1 cellular context compared by ENCODE assay signal in the genomic region with DNA sequence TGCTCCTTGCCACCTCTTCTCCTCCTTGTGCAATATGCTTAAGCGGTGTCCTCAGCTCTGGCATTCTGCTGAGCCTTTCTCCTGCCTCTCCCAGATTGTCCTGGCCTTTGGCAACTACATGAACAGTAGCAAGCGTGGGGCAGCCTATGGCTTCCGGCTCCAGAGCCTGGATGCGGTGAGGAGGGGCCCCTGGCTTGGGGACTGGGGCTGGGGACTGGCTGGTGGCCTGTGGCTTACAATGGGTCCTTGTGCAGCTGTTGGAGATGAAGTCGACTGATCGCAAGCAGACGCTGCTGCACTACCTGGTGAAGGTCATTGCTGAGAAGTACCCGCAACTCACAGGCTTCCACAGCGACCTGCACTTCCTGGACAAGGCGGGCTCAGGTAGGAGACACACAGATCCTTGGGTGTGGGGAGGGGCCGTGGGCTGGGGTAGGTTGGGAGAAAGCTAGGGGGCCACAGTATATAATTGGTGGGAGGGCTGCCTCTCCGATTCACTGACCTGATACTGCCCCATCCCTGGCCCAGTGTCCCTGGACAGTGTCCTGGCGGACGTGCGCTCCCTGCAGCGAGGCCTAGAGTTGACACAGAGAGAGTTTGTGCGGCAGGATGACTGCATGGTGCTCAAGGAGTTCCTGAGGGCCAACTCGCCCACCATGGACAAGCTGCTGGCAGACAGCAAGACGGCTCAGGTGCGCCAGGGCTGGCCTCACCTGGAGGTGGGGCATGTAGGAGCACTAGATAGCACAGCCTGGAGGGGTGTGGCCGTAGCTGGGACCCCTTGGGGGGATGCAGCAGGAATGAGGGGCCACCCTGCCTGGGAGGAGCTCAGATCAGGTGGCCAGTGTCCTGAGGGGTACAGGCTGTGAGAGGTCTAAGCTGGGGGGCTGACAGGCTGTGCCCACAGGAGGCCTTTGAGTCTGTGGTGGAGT.
TF ChIP-seq lines count a peak whose summit lies in the region.

No MANE protein-coding gene starts in this region.

TF ChIP-seq in A549, 52 proteins besides CTCF, POLR2A, EP300 and RAD21:
- TF ChIP-seq TFCP2L1 (CRISPR knock-in tag; IDR thresholded peaks at IDR 0.05) (no peak), HOXA7 (CRISPR knock-in tag; IDR thresholded peaks at IDR 0.05) (no peak), GATA3 (IDR thresholded peaks at IDR 0.05; ENCODE audit: borderline replicate concordance) (no peak), BCL3 (IDR thresholded peaks at IDR 0.05) (no peak), ZSCAN20 (CRISPR knock-in tag; IDR thresholded peaks at IDR 0.05) (no peak), ZNF302 (CRISPR knock-in tag; IDR thresholded peaks at IDR 0.05) (no peak)
- TF ChIP-seq, protein P1, sequence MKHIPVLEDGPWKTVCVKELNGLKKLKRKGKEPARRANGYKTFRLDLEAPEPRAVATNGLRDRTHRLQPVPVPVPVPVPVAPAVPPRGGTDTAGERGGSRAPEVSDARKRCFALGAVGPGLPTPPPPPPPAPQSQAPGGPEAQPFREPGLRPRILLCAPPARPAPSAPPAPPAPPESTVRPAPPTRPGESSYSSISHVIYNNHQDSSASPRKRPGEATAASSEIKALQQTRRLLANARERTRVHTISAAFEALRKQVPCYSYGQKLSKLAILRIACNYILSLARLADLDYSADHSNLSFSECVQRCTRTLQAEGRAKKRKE (CRISPR knock-in tag; IDR thresholded peaks at IDR 0.05; ENCODE audit: low read depth), result no peak
- TF ChIP-seq, protein P2, sequence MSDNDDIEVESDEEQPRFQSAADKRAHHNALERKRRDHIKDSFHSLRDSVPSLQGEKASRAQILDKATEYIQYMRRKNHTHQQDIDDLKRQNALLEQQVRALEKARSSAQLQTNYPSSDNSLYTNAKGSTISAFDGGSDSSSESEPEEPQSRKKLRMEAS (IDR thresholded peaks at IDR 0.05), result no peak
